In the genomic region with DNA sequence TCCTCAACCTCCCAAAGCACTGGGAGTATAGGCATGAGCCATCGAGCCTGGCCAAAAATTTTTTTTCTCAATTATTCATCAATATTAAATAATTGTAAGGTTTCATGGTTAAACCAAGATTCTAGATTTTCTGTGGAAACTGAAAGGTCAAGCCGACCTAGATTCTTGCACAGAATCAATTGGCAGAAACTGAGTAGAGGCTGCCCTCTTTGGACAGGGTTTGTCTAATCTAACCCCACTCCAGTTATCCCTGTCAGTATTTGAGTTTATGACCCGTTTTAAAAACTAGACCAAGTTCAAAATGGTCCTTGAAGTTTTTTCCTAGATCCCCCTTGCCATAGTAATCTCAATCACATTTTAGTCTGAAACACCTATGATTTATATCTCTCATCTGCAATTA, we compare ENCODE assay signal across 10 cellular contexts. TPM values are rescaled to one million over a fixed set of nuclear protein-coding genes. Genes with fewer than 3 reads are reported as not detected.
DNase-seq lines count a peak whose midpoint lies in the region; ATAC-seq, FAIRE-seq and TF ChIP-seq lines count a peak whose summit lies in the region.
"Had no signal": no experiment of that assay in that cellular context is flagged by ENCODE, and none has a peak within 500 bp of the region (broad histone marks: within the 10 kb centered on the region; RNA-seq: fewer than 3 reads in every experiment).

No MANE protein-coding gene starts in this region.

- CTCF ChIA-PET in naive thymus-derived CD4-positive, alpha-beta T cell (lab: Charles Lee): interaction anchor here (0.8 kb wide), 1 partner anchor 530 kb away, joined by 3 read pairs; no protein-coding TSS in a partner anchor

- H3K27ac ChIP-seq in naive thymus-derived CD4-positive, alpha-beta T cell (ENCODE audit: low read depth, low read length): no peak overlapping the region
- H3K27ac ChIP-seq: esophagus muscularis mucosa had no signal

- H3K9me3 ChIP-seq in naive thymus-derived CD4-positive, alpha-beta T cell (ENCODE audit: control insufficient read depth in 2 of 3, low read length in 3 of 3): no peaks in the 10 kb centered on the region
- H3K9me3 ChIP-seq: esophagus muscularis mucosa had no signal

- no peak for TF ChIP-seq POLR2A in GM12892 (IDR thresholded peaks at IDR 0.05; ENCODE audit: low read depth, low read length)

- no peaks in the 10 kb centered on the region for H3K4me1 ChIP-seq in naive thymus-derived CD4-positive, alpha-beta T cell (ENCODE audit: control insufficient read depth in 2 of 2, insufficient read depth in 2 of 2, low read length in 2 of 2)
- H3K4me1 ChIP-seq: esophagus muscularis mucosa had no signal

- no peaks in the 10 kb centered on the region for H3K36me3 ChIP-seq in naive thymus-derived CD4-positive, alpha-beta T cell (ENCODE audit: control insufficient read depth in 2 of 3, insufficient read depth in 3 of 3, low read length in 3 of 3)
- H3K36me3 ChIP-seq: esophagus muscularis mucosa had no signal

- intact Hi-C loops in naive thymus-derived CD4-positive, alpha-beta T cell (cut with micrococcal nuclease): loop anchor here in 1 of 2 donors (2.0 kb wide), 1 partner anchor 531 kb away; no protein-coding TSS in a partner anchor

- peak; percentile 35 for DNase-seq in AG08396 (ENCODE audit: low spot score)
- DNase-seq in amniotic epithelial cell (ENCODE audit: low read depth): peak; percentile 56
- DNase-seq in urothelium cell line (ENCODE audit: low spot score): no peak
- DNase-seq in GM12892 (ENCODE audit: insufficient read length): no peak
- DNase-seq in NK-92 (lab: John Stamatoyannopoulos, UW; ENCODE audit: unreplicated experiment): no peak
- no peak for DNase-seq in naive thymus-derived CD4-positive, alpha-beta T cell
- DNase-seq: NCI-H2029 had no signal

- no peak overlapping the region for H3K27ac Mint-ChIP-seq in naive thymus-derived CD4-positive, alpha-beta T cell

- POLR2A ChIA-PET in naive thymus-derived CD4-positive, alpha-beta T cell (lab: Charles Lee): interaction anchor here (1.0 kb wide), 1 partner anchor 13 kb away, joined by 3 read pairs; a partner anchor contains a TSS

- H3K27me3 Mint-ChIP-seq in naive thymus-derived CD4-positive, alpha-beta T cell: no peaks in the 10 kb centered on the region

- H3K36me3 Mint-ChIP-seq in naive thymus-derived CD4-positive, alpha-beta T cell: peaks cover 0 to 2% (median 0%) of the 10 kb centered on the region in 5 donors

- FAIRE-seq in islet of Langerhans (lab: Jason Lieb, UNC) (peak; percentile 13), urothelium cell line (lab: Jason Lieb, UNC) (no peak), GM12892 (lab: Jason Lieb, UNC) (no peak)

- H3K9me3 Mint-ChIP-seq in naive thymus-derived CD4-positive, alpha-beta T cell: peaks cover 0 to 3% (median 0%) of the 10 kb centered on the region in 11 donors

- H3K4me3 Mint-ChIP-seq in naive thymus-derived CD4-positive, alpha-beta T cell: no peak overlapping the region

- H3K4me3 ChIP-seq in naive thymus-derived CD4-positive, alpha-beta T cell (ENCODE audit: low read length): no peak overlapping the region
- H3K4me3 ChIP-seq: esophagus muscularis mucosa had no signal

- peaks cover 0 to 8% (median 0%) of the 10 kb centered on the region in 7 donors for H3K4me1 Mint-ChIP-seq in naive thymus-derived CD4-positive, alpha-beta T cell

- H3K27me3 ChIP-seq in naive thymus-derived CD4-positive, alpha-beta T cell (ENCODE audit: control insufficient read depth in 2 of 2, insufficient read depth in 2 of 2, low read length in 2 of 2): no peaks in the 10 kb centered on the region
- H3K27me3 ChIP-seq: esophagus muscularis mucosa had no signal

- ATAC-seq in GM21723 (IDR thresholded peaks at IDR 0.05; ENCODE audit: unreplicated experiment): peak; percentile 54
- no peak for ATAC-seq in naive thymus-derived CD4-positive, alpha-beta T cell

RNA-seq across cellular contexts. Expression of a gene that starts 8.6 kb away (rescaled TPM):
- 55.8 TPM for polyA plus RNA-seq in GM12892 (2012; ENCODE audit: missing spikeins)
- 100 to 1,000 TPM; 119 to 170 (median 142) TPM for total RNA-seq in naive thymus-derived CD4-positive, alpha-beta T cell
- polyA plus RNA-seq in naive thymus-derived CD4-positive, alpha-beta T cell: 100 to 1,000 TPM; 110 to 127 TPM

RNA-seq across cellular contexts. Expression of a gene that starts 13.0 kb away (rescaled TPM):
- 4.2 TPM for polyA plus RNA-seq in GM12892 (2012; ENCODE audit: missing spikeins)
- total RNA-seq in naive thymus-derived CD4-positive, alpha-beta T cell: 10 to 100 TPM; 10.4 to 16.6 (median 11.5) TPM
- 1 to 10 TPM; 8.9 to 10.0 TPM for polyA plus RNA-seq in naive thymus-derived CD4-positive, alpha-beta T cell

Comparison
In these comparisons a context has a peak if more than half of its experiments do, and no peak if none do; other contexts are left out.
1. DNase-seq: peak in AG08396 (single experiment) and amniotic epithelial cell (single experiment); none in urothelium cell line (single experiment), GM12892 (single experiment), NK-92 (single experiment) and naive thymus-derived CD4-positive, alpha-beta T cell (0 of 9).